ENCODE assay signal across 35 cellular contexts in genomic region chr3:114998971-114999579, GRCh38.
"Had no signal": no experiment of that assay in that cellular context is flagged by ENCODE, and none has a peak within 500 bp of the region (broad histone marks: within the 10 kb centered on the region; RNA-seq: fewer than 3 reads in every experiment).

No MANE protein-coding gene starts in this region.

- DNase-seq: Karpas-422, Kasumi-1, MG63, MM.1S, MV-4-11, NCI-H1048, NCI-H1092, NCI-H1092 treated with DMSO at 0.1 percent for 48 hours, NCI-H1105, NCI-H1105 treated with DMSO at 0.1 percent for 48 hours, NCI-H1417, NCI-H1417 treated with DMSO at 0.1 percent for 48 hours, NCI-H1436, NCI-H1436 treated with DMSO at 0.1 percent for 48 hours, NCI-H146, NCI-H1694, NCI-H1694 treated with DMSO at 0.1 percent for 48 hours, NCI-H187, NCI-H187 treated with DMSO at 0.1 percent for 48 hours, NCI-H1930, NCI-H2029, NCI-H2029 treated with DMSO at 0.1 percent for 48 hours, NCI-H2081, NCI-H2081 treated with DMSO at 0.1 percent for 48 hours, NCI-H2107, NCI-H2171, NCI-H2171 treated with DMSO at 0.1 percent for 48 hours, NCI-H2227 treated with DMSO at 0.1 percent for 48 hours, NCI-H226, NCI-H345, NCI-H446, NCI-H446 treated with DMSO at 0.1 percent for 48 hours, NCI-H510A, NCI-H510A treated with DMSO at 0.1 percent for 48 hours, NCI-H524 had no signal

- H3K4me3 ChIP-seq: MG63 had no signal

- H3K27me3 ChIP-seq: MG63 had no signal

- H3K9me3 ChIP-seq: MG63 had no signal

- H3K36me3 ChIP-seq: MG63 had no signal
